In the genomic region with DNA sequence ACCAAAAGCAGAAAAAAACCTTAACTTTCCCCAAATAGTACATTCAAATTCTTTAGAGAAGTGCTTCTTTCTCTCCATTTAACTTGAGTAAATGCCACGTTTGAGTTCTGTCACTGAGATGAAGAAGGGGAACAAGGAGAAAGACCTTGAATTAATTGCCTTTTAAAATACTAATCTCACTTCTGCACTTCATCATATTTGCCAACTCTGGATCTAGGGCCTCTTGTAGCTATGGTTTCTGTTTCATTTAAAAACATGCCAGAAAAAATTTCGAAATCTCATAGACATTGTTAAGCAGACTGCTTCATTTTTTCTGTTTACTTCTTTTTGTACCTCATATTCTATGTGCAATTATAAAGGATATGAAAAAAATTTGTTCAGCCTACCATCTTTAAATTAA, we compare ENCODE assay signal across 19 cellular contexts. TPM values are rescaled to one million over a fixed set of nuclear protein-coding genes. Genes with fewer than 3 reads are reported as not detected.
DNase-seq lines count a peak whose midpoint lies in the region; ATAC-seq and TF ChIP-seq lines count a peak whose summit lies in the region.
"Had no signal": no experiment of that assay in that cellular context is flagged by ENCODE, and none has a peak within 500 bp of the region (broad histone marks: within the 10 kb centered on the region; RNA-seq: fewer than 3 reads in every experiment).

No MANE protein-coding gene starts in this region.

- intact Hi-C loops in lower lobe of right lung (cut with DNase I): no loop called here

- H3K36me3 ChIP-seq in Karpas-422 (ENCODE audit: insufficient read depth, low read length) (no peaks in the 10 kb centered on the region), adipocyte (ENCODE audit: control insufficient read depth, insufficient read depth, low read length, severe bottlenecking) (no peaks in the 10 kb centered on the region), lower lobe of right lung (no peaks in the 10 kb centered on the region)
- H3K36me3 ChIP-seq: brain microvascular endothelial cell had no signal

- peak overlapping the region; percentile 99 for H3K27ac ChIP-seq in Karpas-422 (ENCODE audit: low read length)
- H3K27ac ChIP-seq in lower lobe of right lung: peak overlapping the region; percentile 56
- H3K27ac ChIP-seq: brain microvascular endothelial cell, tibial nerve had no signal

- peak; percentile 72 to 85 for ATAC-seq in lower lobe of right lung
- ATAC-seq in GM19324 (IDR thresholded peaks at IDR 0.05; ENCODE audit: low FRiP score, unreplicated experiment): no peak
- no peak for ATAC-seq in stimulated activated naive CD8-positive, alpha-beta T cell treated with anti-CD3 and anti-CD28 coated beads, Interleukin-15, Interleukin-2, amounts not matched to agents 100 U/mL and 50 U/mL, for 24 hours

- H4K20me1 ChIP-seq in Karpas-422 (ENCODE audit: insufficient read depth, low read depth, low read length): no peaks in the 10 kb centered on the region
- H4K20me1 ChIP-seq: BLaER1 treated with 17β-estradiol and CSF1 and Interleukin-3, amounts not matched to agents 10 nM and 100 nM had no signal

- no peaks in the 10 kb centered on the region for H3K9me2 ChIP-seq in Karpas-422 (replicated peaks; ENCODE audit: insufficient read depth, low read length)

- peaks cover 9% of the 10 kb centered on the region for H3K79me2 ChIP-seq in Karpas-422 (ENCODE audit: low read length)

- TF ChIP-seq CTCF in lower lobe of right lung (IDR thresholded peaks at IDR 0.05): no peak

- no peaks in the 10 kb centered on the region for H3K27me3 ChIP-seq in Karpas-422 (ENCODE audit: low read length)
- no peaks in the 10 kb centered on the region for H3K27me3 ChIP-seq in adipocyte (replicated peaks; ENCODE audit: control insufficient read depth, insufficient read depth, low read length)
- no peaks in the 10 kb centered on the region for H3K27me3 ChIP-seq in lower lobe of right lung (ENCODE audit: low read depth)
- H3K27me3 ChIP-seq: BLaER1 treated with 17β-estradiol and CSF1 and Interleukin-3, amounts not matched to agents 10 nM and 100 nM; brain microvascular endothelial cell; tibial nerve had no signal

- no peak overlapping the region for H2AFZ ChIP-seq in Karpas-422 (ENCODE audit: low read length)

- H3K4me3 ChIP-seq in Karpas-422 (ENCODE audit: low read length) (peak overlapping the region; percentile 32), adipocyte (ENCODE audit: low read length) (no peak overlapping the region), lower lobe of right lung (no peak overlapping the region)
- H3K4me3 ChIP-seq: BLaER1 treated with 17β-estradiol and CSF1 and Interleukin-3, amounts not matched to agents 10 nM and 100 nM; tibial nerve had no signal

- H3K4me2 ChIP-seq in Karpas-422 (ENCODE audit: low read depth, low read length, poor library complexity, severe bottlenecking): peak overlapping the region; percentile 80

- DNase-seq in Ammon's horn (ENCODE audit: low spot score) (peak; percentile 4), Karpas-422 (peak; percentile 89), adipocyte (ENCODE audit: low read depth) (peak; percentile 90), lower lobe of right lung (no peak), NCI-H146 (lab: John Stamatoyannopoulos, UW) (no peak), T1000 (lab: John Stamatoyannopoulos, UW) (no peak)
- no peak for DNase-seq in stimulated activated naive CD8-positive, alpha-beta T cell treated with anti-CD3 and anti-CD28 coated beads, Interleukin-15, Interleukin-2, amounts not matched to agents 100 U/mL and 50 U/mL, for 24 hours
- DNase-seq: activated CD8-positive, alpha-beta memory T cell treated with anti-CD3 and anti-CD28 coated beads for 24 hours; activated gamma-delta T cell; brain microvascular endothelial cell; DND-41; endodermal cell; kidney glomerular epithelial cell; NCI-H526 treated with DMSO at 0.1 percent for 48 hours had no signal

- peaks cover 67% of the 10 kb centered on the region for H3K4me1 ChIP-seq in Karpas-422 (ENCODE audit: low read length)
- peaks cover 7% of the 10 kb centered on the region for H3K4me1 ChIP-seq in adipocyte (ENCODE audit: control insufficient read depth, insufficient read depth, low read length)
- peaks cover 4% of the 10 kb centered on the region for H3K4me1 ChIP-seq in lower lobe of right lung
- H3K4me1 ChIP-seq: tibial nerve had no signal

- H3K9me3 ChIP-seq in Karpas-422 (ENCODE audit: low read length) (no peaks in the 10 kb centered on the region), adipocyte (ENCODE audit: control insufficient read depth, low read length) (no peaks in the 10 kb centered on the region), lower lobe of right lung (no peaks in the 10 kb centered on the region)
- H3K9me3 ChIP-seq: BLaER1 treated with 17β-estradiol and CSF1 and Interleukin-3, amounts not matched to agents 10 nM and 100 nM; tibial nerve had no signal

- H3K9ac ChIP-seq in Karpas-422 (ENCODE audit: low read length) (peak overlapping the region; percentile 55), adipocyte (ENCODE audit: low read length) (no peak overlapping the region)
- H3K9ac ChIP-seq: BLaER1 treated with 17β-estradiol and CSF1 and Interleukin-3, amounts not matched to agents 10 nM and 100 nM had no signal

RNA-seq across cellular contexts. Expression of gene MIXL1, which starts 24.6 kb away (rescaled TPM):
- 9.2 and 20.8 TPM in 2 replicates for total RNA-seq in Karpas-422 (2014; rRNA removed; shearing (Covaris generic); ENCODE audit: low replicate concordance)
- 0.38 TPM for total RNA-seq in lower lobe of right lung
- total RNA-seq: myocyte, pulmonary artery endothelial cell, tibial nerve had no signal

Comparison
In these comparisons a context has a peak if more than half of its experiments do, and no peak if none do; other contexts are left out.
1. DNase-seq: peak in Ammon's horn (single experiment), Karpas-422 (single experiment) and adipocyte (single experiment); none in lower lobe of right lung (single experiment), NCI-H146 (single experiment), T1000 (single experiment) and stimulated activated naive CD8-positive, alpha-beta T cell treated with anti-CD3 and anti-CD28 coated beads, Interleukin-15, Interleukin-2, amounts not matched to agents 100 U/mL and 50 U/mL, for 24 hours (single experiment).
2. ATAC-seq: peak in lower lobe of right lung (2 of 2); none in GM19324 (single experiment) and stimulated activated naive CD8-positive, alpha-beta T cell treated with anti-CD3 and anti-CD28 coated beads, Interleukin-15, Interleukin-2, amounts not matched to agents 100 U/mL and 50 U/mL, for 24 hours (single experiment).